ENCODE assay signal across 1 cellular context in genomic region chrX:48475774-48476577, GRCh38.
TF ChIP-seq lines count a peak whose summit lies in the region.

FTSJ1 (plus strand) TSS chrX:48476199; CDS start chrX:48478048, 1,849 bp downstream.

TF ChIP-seq in GM12878, 131 proteins besides CTCF, POLR2A, EP300 and RAD21 (continued from another document and continues in another):
- TF ChIP-seq FOXK2 (IDR thresholded peaks at IDR 0.05) (no peak; the same call in 1 of the 2 replicates), POLR2AphosphoS2 (IDR thresholded peaks at IDR 0.05; ENCODE audit: low read depth, low read length) (no peak), ZBTB11 (CRISPR knock-in tag; IDR thresholded peaks at IDR 0.05) (no peak), ATF3 (IDR thresholded peaks at IDR 0.05; ENCODE audit: borderline replicate concordance, extremely low read depth, low read depth, low read length) (0 out of 2 replicates have a peak, but pooled peaks have one; percentile 35), JUNB (IDR thresholded peaks at IDR 0.05) (no peak), CBFB (IDR thresholded peaks at IDR 0.05; ENCODE audit: low read depth) (no peak), BCL11A (IDR thresholded peaks at IDR 0.05; ENCODE audit: low read depth, low read length) (no peak), CUX1 (IDR thresholded peaks at IDR 0.05; ENCODE audit: insufficient replicate concordance, low read depth, low read length) (no peak), KLF5 (IDR thresholded peaks at IDR 0.05; ENCODE audit: partially characterized antibody) (no peak), ASH2L (IDR thresholded peaks at IDR 0.05; ENCODE audit: borderline replicate concordance, low read depth) (no peak), CEBPB (IDR thresholded peaks at IDR 0.05; ENCODE audit: borderline replicate concordance in 1 of 2, low read depth in 2 of 2, low read length in 2 of 2) (no peak), TARDBP (IDR thresholded peaks at IDR 0.05; ENCODE audit: borderline replicate concordance) (0 out of 2 replicates have a peak, but pooled peaks have one; percentile 35), TBL1XR1 (IDR thresholded peaks at IDR 0.05; ENCODE audit: low read depth, low read length) (no peak), SMAD1 (IDR thresholded peaks at IDR 0.05; ENCODE audit: low read depth, partially characterized antibody) (no peak), ZNF207 (IDR thresholded peaks at IDR 0.05; ENCODE audit: borderline replicate concordance) (no peak), ESRRA (IDR thresholded peaks at IDR 0.05; ENCODE audit: low read length) (no peak), YBX1 (IDR thresholded peaks at IDR 0.05) (no peak), ZBED1 (IDR thresholded peaks at IDR 0.05; ENCODE audit: borderline replicate concordance) (no peak), SMAD5 (IDR thresholded peaks at IDR 0.05; ENCODE audit: low read depth) (no peak), MLLT1 (IDR thresholded peaks at IDR 0.05) (no peak), RELB (IDR thresholded peaks at IDR 0.05; ENCODE audit: low read depth) (no peak), KAT2A (conservative IDR thresholded peaks at IDR 0.05; ENCODE audit: control insufficient read depth, low read depth, low read length) (no peak), EZH2 (IDR thresholded peaks at IDR 0.05; ENCODE audit: borderline replicate concordance, control insufficient read depth, low read depth, low read length) (no peak), ZNF24 (IDR thresholded peaks at IDR 0.05) (no peak), CEBPZ (IDR thresholded peaks at IDR 0.05; ENCODE audit: low read depth, low read length) (no peak), IKZF2 (IDR thresholded peaks at IDR 0.05) (no peak), NFYA (IDR thresholded peaks at IDR 0.05; ENCODE audit: borderline replicate concordance, low read depth, low read length) (no peak), JUND (IDR thresholded peaks at IDR 0.05; ENCODE audit: low read depth, low read length) (no peak), PAX5 (IDR thresholded peaks at IDR 0.05; ENCODE audit: borderline replicate concordance, low read depth, low read length) (no peak), USF2 (IDR thresholded peaks at IDR 0.05; ENCODE audit: borderline replicate concordance, low read depth, low read length) (no peak), ZNF274 (IDR thresholded peaks at IDR 0.05; ENCODE audit: insufficient read depth, insufficient read length) (no peak), RB1 (IDR thresholded peaks at IDR 0.05; ENCODE audit: borderline replicate concordance) (no peak), MYB (IDR thresholded peaks at IDR 0.05; ENCODE audit: borderline replicate concordance, low read depth, low read length) (no peak), NR2C2 (IDR thresholded peaks at IDR 0.05; ENCODE audit: borderline replicate concordance, control insufficient read depth, insufficient read length, low read depth) (no peak), WRNIP1 (IDR thresholded peaks at IDR 0.05; ENCODE audit: borderline replicate concordance, low read depth, low read length) (no peak), NKRF (conservative IDR thresholded peaks at IDR 0.05) (peak; percentile 77), HDAC6 (IDR thresholded peaks at IDR 0.05; ENCODE audit: unreplicated experiment) (no peak), GATAD2B (conservative IDR thresholded peaks at IDR 0.05; ENCODE audit: low read depth) (no peak), MYC (IDR thresholded peaks at IDR 0.05; ENCODE audit: insufficient read depth, insufficient read length, insufficient replicate concordance, low read length, severe bottlenecking) (peak; percentile 78), SREBF2 (IDR thresholded peaks at IDR 0.05; ENCODE audit: low read length) (no peak)
